In genomic region chr6:37155394-37156312, GRCh38 we compare ENCODE assay signal across 9 cellular contexts. TPM values are rescaled to one million over a fixed set of nuclear protein-coding genes. Genes with fewer than 3 reads are reported as not detected.
DNase-seq lines count a peak whose midpoint lies in the region; ATAC-seq, FAIRE-seq and TF ChIP-seq lines count a peak whose summit lies in the region.
"Had no signal": no experiment of that assay in that cellular context is flagged by ENCODE, and none has a peak within 500 bp of the region (broad histone marks: within the 10 kb centered on the region; RNA-seq: fewer than 3 reads in every experiment).

No MANE protein-coding gene starts in this region.

- FAIRE-seq in A549 (lab: Jason Lieb, UNC) = no peak

- TF ChIP-seq RAD21 in A549 (conservative IDR thresholded peaks at IDR 0.05 in 1 of 2, IDR thresholded peaks at IDR 0.05 in 1 of 2) = no peak

- TF ChIP-seq POLR2A in A549 (IDR thresholded peaks at IDR 0.05; ENCODE audit: low read length) = no peak

- CTCF ChIA-PET in A549 (lab: Yijun Ruan, JAX) = interaction anchor here (2.0 kb wide), 1 partner anchor 21 kb away, joined by 6 read pairs; no protein-coding TSS in a partner anchor

- no peak overlapping the region for H3K4me3 ChIP-seq in A549

- intact Hi-C loops in activated T-helper 2 cell treated with anti-CD3 and anti-CD28 coated beads, Interferon-gamma antibody, Interleukin-2, Interleukin-4, amounts not matched to agents 10 μg/mL and 5 μg/mL and 100 μg/mL, durations not matched to agents 14 hours and 24 hours and 36 hours (cut with micrococcal nuclease) = loop anchor here (1.0 to 2.0 kb wide), 2 partner anchors 17 kb away; no protein-coding TSS in a partner anchor

- POLR2A ChIA-PET in A549 (lab: Yijun Ruan, JAX) = no interaction called here

- H3K4me3 Mint-ChIP-seq in activated T-helper 2 cell treated with anti-CD3 and anti-CD28 coated beads, Interferon-gamma antibody, Interleukin-2, Interleukin-4, amounts not matched to agents 10 μg/mL and 5 μg/mL and 100 μg/mL, durations not matched to agents 14 hours and 24 hours and 36 hours (ENCODE audit: low read depth) = no peak overlapping the region

- WGBS in A549 (ENCODE audit: missing lambda C conversion rate) = 48% methylated on average over 11 of the region's 11 CpGs

- ATAC-seq in A549 = no peak
- peak; percentile 87 for ATAC-seq in GM19395 (IDR thresholded peaks at IDR 0.05; ENCODE audit: unreplicated experiment)
- peak; percentile 91 for ATAC-seq in HG03432 (IDR thresholded peaks at IDR 0.05; ENCODE audit: unreplicated experiment)

- H3K4me2 ChIP-seq in A549 = peak overlapping the region; percentile 39

- peak overlapping the region in 1 of 2 experiments; percentile 52; a peak in 1 of 6 replicates for H3K27ac ChIP-seq in A549
- H3K27ac ChIP-seq: C4-2B had no signal

- peaks cover 7% of the 10 kb centered on the region for H3K4me1 ChIP-seq in A549

- DNase-seq in A549 (ENCODE audit: low read depth in 1 of 2, low spot score in 1 of 2) (no peak), hypothalamus (lab: John Stamatoyannopoulos, UW) (no peak), NCI-H187 (lab: John Stamatoyannopoulos, UW) (no peak), activated gamma-delta T cell treated with Interleukin-2 at 50 U/mL for 16 hours (no peak)
- DNase-seq in activated T-helper 2 cell treated with anti-CD3 and anti-CD28 coated beads, Interferon-gamma antibody, Interleukin-2, Interleukin-4, amounts not matched to agents 10 μg/mL and 5 μg/mL and 100 μg/mL, durations not matched to agents 14 hours and 24 hours and 36 hours (ENCODE audit: low spot score) = peak; percentile 31
- peak; percentile 66 for DNase-seq in stimulated activated CD4-positive, alpha-beta T cell treated with anti-CD3 and anti-CD28 coated beads, Interleukin-4, amount 100 ng/mL, for 24 hours

- no peaks in the 10 kb centered on the region for H3K9me3 ChIP-seq in A549

- no peaks in the 10 kb centered on the region for H3K36me3 Mint-ChIP-seq in activated T-helper 2 cell treated with anti-CD3 and anti-CD28 coated beads, Interferon-gamma antibody, Interleukin-2, Interleukin-4, amounts not matched to agents 10 μg/mL and 5 μg/mL and 100 μg/mL, durations not matched to agents 14 hours and 24 hours and 36 hours (ENCODE audit: low read depth)

- H3K9me3 Mint-ChIP-seq in activated T-helper 2 cell treated with anti-CD3 and anti-CD28 coated beads, Interferon-gamma antibody, Interleukin-2, Interleukin-4, amounts not matched to agents 10 μg/mL and 5 μg/mL and 100 μg/mL, durations not matched to agents 14 hours and 24 hours and 36 hours = no peaks in the 10 kb centered on the region

- no peak for TF ChIP-seq CTCF in A549 (IDR thresholded peaks at IDR 0.05)

- no peaks in the 10 kb centered on the region for H3K27me3 Mint-ChIP-seq in activated T-helper 2 cell treated with anti-CD3 and anti-CD28 coated beads, Interferon-gamma antibody, Interleukin-2, Interleukin-4, amounts not matched to agents 10 μg/mL and 5 μg/mL and 100 μg/mL, durations not matched to agents 14 hours and 24 hours and 36 hours (ENCODE audit: low read depth)

- H3K27ac Mint-ChIP-seq in activated T-helper 2 cell treated with anti-CD3 and anti-CD28 coated beads, Interferon-gamma antibody, Interleukin-2, Interleukin-4, amounts not matched to agents 10 μg/mL and 5 μg/mL and 100 μg/mL, durations not matched to agents 14 hours and 24 hours and 36 hours = peak overlapping the region; percentile 65

- TF ChIP-seq EP300 in A549 (IDR thresholded peaks at IDR 0.05) = no peak

- peaks cover 25% of the 10 kb centered on the region for H3K4me1 Mint-ChIP-seq in activated T-helper 2 cell treated with anti-CD3 and anti-CD28 coated beads, Interferon-gamma antibody, Interleukin-2, Interleukin-4, amounts not matched to agents 10 μg/mL and 5 μg/mL and 100 μg/mL, durations not matched to agents 14 hours and 24 hours and 36 hours (ENCODE audit: low read depth)

TF ChIP-seq in A549, 52 proteins besides CTCF, POLR2A, EP300 and RAD21:
- TF ChIP-seq, protein P1, sequence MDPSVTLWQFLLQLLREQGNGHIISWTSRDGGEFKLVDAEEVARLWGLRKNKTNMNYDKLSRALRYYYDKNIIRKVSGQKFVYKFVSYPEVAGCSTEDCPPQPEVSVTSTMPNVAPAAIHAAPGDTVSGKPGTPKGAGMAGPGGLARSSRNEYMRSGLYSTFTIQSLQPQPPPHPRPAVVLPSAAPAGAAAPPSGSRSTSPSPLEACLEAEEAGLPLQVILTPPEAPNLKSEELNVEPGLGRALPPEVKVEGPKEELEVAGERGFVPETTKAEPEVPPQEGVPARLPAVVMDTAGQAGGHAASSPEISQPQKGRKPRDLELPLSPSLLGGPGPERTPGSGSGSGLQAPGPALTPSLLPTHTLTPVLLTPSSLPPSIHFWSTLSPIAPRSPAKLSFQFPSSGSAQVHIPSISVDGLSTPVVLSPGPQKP (IDR thresholded peaks at IDR 0.05; ENCODE audit: low read depth, low read length) = no peak
- TF ChIP-seq NR3C1 (IDR thresholded peaks at IDR 0.05) (no peak), ZSCAN20 (CRISPR knock-in tag; IDR thresholded peaks at IDR 0.05) (no peak), RCOR1 (IDR thresholded peaks at IDR 0.05; ENCODE audit: low read depth, low read length) (no peak), ZC3H11A (IDR thresholded peaks at IDR 0.05) (no peak), E2F6 (IDR thresholded peaks at IDR 0.05; ENCODE audit: borderline replicate concordance, low read depth) (no peak), RNF2 (IDR thresholded peaks at IDR 0.05; ENCODE audit: borderline replicate concordance, low read depth) (no peak), BCL3 (IDR thresholded peaks at IDR 0.05) (no peak), MAZ (IDR thresholded peaks at IDR 0.05; ENCODE audit: borderline replicate concordance, low read depth, low read length) (no peak), RFX5 (IDR thresholded peaks at IDR 0.05) (no peak), KDM1A (IDR thresholded peaks at IDR 0.05; ENCODE audit: low read depth) (no peak), CEBPB (IDR thresholded peaks at IDR 0.05) (no peak), ESRRA (IDR thresholded peaks at IDR 0.05; ENCODE audit: borderline replicate concordance, low read length) (no peak), FOSB (CRISPR knock-in tag; IDR thresholded peaks at IDR 0.05) (no peak), HOXA7 (CRISPR knock-in tag; IDR thresholded peaks at IDR 0.05) (no peak), ZFP36 (IDR thresholded peaks at IDR 0.05; ENCODE audit: borderline replicate concordance, partially characterized antibody) (no peak)
- TF ChIP-seq, protein P2, sequence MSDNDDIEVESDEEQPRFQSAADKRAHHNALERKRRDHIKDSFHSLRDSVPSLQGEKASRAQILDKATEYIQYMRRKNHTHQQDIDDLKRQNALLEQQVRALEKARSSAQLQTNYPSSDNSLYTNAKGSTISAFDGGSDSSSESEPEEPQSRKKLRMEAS (IDR thresholded peaks at IDR 0.05) = no peak

RNA-seq across cellular contexts. Expression of gene PIM1, which starts 14.3 kb away (rescaled TPM):
- polyA plus RNA-seq in A549 (2011; rRNA removed) (19.0 and 21.9 TPM in 2 replicates), A549 (2017; fragmentation: RNase III; extraction: RNeasy Plus Mini Kit Qiagen cat#74134 plus additional on column Dnase treatment) (12.3 to 16.6 TPM (median 15.4 TPM) in 3 replicates)
- polyA plus RNA-seq in A549 (2012; cell fraction: cytosol; rRNA removed) = 24.5 and 35.6 TPM in 2 replicates
- 78.3 and 86.2 TPM in 2 replicates for polyA plus RNA-seq in A549 (2012; cell fraction: nucleus; rRNA removed)
- 28.6 and 29.4 TPM in 2 replicates for polyA minus RNA-seq in A549 (2011; rRNA and poly(A)+ RNA removed)
- total RNA-seq in activated T-helper 2 cell treated with anti-CD3 and anti-CD28 coated beads, Interferon-gamma antibody, Interleukin-2, Interleukin-4, amounts not matched to agents 10 μg/mL and 5 μg/mL and 100 μg/mL, durations not matched to agents 14 hours and 24 hours and 36 hours = 151 and 161 TPM in 2 replicates

Comparison
In these comparisons a context has a peak if more than half of its experiments do, and no peak if none do; other contexts are left out.
1. ATAC-seq: peak in GM19395 (single experiment) and HG03432 (single experiment); none in A549 (0 of 2).
2. DNase-seq: peak in activated T-helper 2 cell treated with anti-CD3 and anti-CD28 coated beads, Interferon-gamma antibody, Interleukin-2, Interleukin-4, amounts not matched to agents 10 μg/mL and 5 μg/mL and 100 μg/mL, durations not matched to agents 14 hours and 24 hours and 36 hours (single experiment) and stimulated activated CD4-positive, alpha-beta T cell treated with anti-CD3 and anti-CD28 coated beads, Interleukin-4, amount 100 ng/mL, for 24 hours (single experiment); none in A549 (0 of 2), hypothalamus (0 of 51), NCI-H187 (0 of 2) and activated gamma-delta T cell treated with Interleukin-2 at 50 U/mL for 16 hours (single experiment).